In genomic region chr3:123960791-123961507, GRCh38 we compare ENCODE assay signal across 1 cellular context.
TF ChIP-seq lines count a peak whose summit lies in the region.

A gene with protein sequence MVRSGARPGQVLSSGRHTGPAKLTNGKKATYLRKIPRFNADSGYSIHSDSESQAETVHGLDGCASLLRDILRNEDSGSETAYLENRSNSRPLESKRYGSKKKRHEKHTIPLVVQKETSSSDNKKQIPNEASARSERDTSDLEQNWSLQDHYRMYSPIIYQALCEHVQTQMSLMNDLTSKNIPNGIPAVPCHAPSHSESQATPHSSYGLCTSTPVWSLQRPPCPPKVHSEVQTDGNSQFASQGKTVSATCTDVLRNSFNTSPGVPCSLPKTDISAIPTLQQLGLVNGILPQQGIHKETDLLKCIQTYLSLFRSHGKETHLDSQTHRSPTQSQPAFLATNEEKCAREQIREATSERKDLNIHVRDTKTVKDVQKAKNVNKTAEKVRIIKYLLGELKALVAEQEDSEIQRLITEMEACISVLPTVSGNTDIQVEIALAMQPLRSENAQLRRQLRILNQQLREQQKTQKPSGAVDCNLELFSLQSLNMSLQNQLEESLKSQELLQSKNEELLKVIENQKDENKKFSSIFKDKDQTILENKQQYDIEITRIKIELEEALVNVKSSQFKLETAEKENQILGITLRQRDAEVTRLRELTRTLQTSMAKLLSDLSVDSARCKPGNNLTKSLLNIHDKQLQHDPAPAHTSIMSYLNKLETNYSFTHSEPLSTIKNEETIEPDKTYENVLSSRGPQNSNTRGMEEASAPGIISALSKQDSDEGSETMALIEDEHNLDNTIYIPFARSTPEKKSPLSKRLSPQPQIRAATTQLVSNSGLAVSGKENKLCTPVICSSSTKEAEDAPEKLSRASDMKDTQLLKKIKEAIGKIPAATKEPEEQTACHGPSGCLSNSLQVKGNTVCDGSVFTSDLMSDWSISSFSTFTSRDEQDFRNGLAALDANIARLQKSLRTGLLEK (minus strand): TSS chr3:123961229. CDS start chr3:123961173, 56 bp downstream.

TF ChIP-seq in H1, 55 proteins besides CTCF, POLR2A, EP300 and RAD21 (continued from another document):
- no peak for TF ChIP-seq ZNF274 (IDR thresholded peaks at IDR 0.05; ENCODE audit: borderline replicate concordance, extremely low read depth, low read length)
- TF ChIP-seq GABPA (IDR thresholded peaks at IDR 0.05; ENCODE audit: borderline replicate concordance, insufficient read depth, low read length): peak; percentile 90
- TF ChIP-seq RFX5 (IDR thresholded peaks at IDR 0.05; ENCODE audit: borderline replicate concordance, low read depth, low read length): no peak
- no peak for TF ChIP-seq SP2 (IDR thresholded peaks at IDR 0.05; ENCODE audit: low read length)
- TF ChIP-seq POU5F1 (IDR thresholded peaks at IDR 0.05; ENCODE audit: low read depth, low read length): no peak
- peak; percentile 99 for TF ChIP-seq ASH2L (IDR thresholded peaks at IDR 0.05; ENCODE audit: low read length)
- TF ChIP-seq RBBP5 (IDR thresholded peaks at IDR 0.05; ENCODE audit: borderline replicate concordance, low read depth, low read length): peak; percentile 92
- TF ChIP-seq E2F6 (IDR thresholded peaks at IDR 0.05): peak; percentile 63; the same call in 1 of the 2 replicates
- TF ChIP-seq PHF8 (conservative IDR thresholded peaks at IDR 0.05; ENCODE audit: low read depth, low read length): peak; percentile 92
- TF ChIP-seq MAFK (IDR thresholded peaks at IDR 0.05; ENCODE audit: low read depth, low read length): no peak
- TF ChIP-seq YY1 (IDR thresholded peaks at IDR 0.05; ENCODE audit: low read depth, low read length): no peak; the same call in 1 of the 2 replicates
- peak; percentile 78 for TF ChIP-seq TAF7 (optimal IDR thresholded peaks at IDR 0.05; ENCODE audit: borderline replicate concordance, low read depth, low read length)
- no peak for TF ChIP-seq HDAC6 (IDR thresholded peaks at IDR 0.05; ENCODE audit: low read depth, low read length)
- peak; percentile 38 for TF ChIP-seq KDM4A (IDR thresholded peaks at IDR 0.05; ENCODE audit: low read depth, low read length, severe bottlenecking)
- no peak for TF ChIP-seq USF2 (IDR thresholded peaks at IDR 0.05; ENCODE audit: low read length)
- TF ChIP-seq BRCA1 (IDR thresholded peaks at IDR 0.05; ENCODE audit: low read depth, low read length): no peak
- TF ChIP-seq SP4 (IDR thresholded peaks at IDR 0.05; ENCODE audit: low read length): no peak
- TF ChIP-seq CHD7 (IDR thresholded peaks at IDR 0.05; ENCODE audit: insufficient replicate concordance, low read length): no peak
- no peak for TF ChIP-seq TCF12 (IDR thresholded peaks at IDR 0.05; ENCODE audit: low read depth, low read length)
- no peak for TF ChIP-seq JUND (IDR thresholded peaks at IDR 0.05; ENCODE audit: low read length)
- TF ChIP-seq HDAC2 (IDR thresholded peaks at IDR 0.05; ENCODE audit: borderline replicate concordance in 1 of 2, low read depth in 2 of 2, low read length in 2 of 2): no peak
- 0 out of 2 replicates have a peak, but pooled peaks have one; percentile 49 for TF ChIP-seq EGR1 (IDR thresholded peaks at IDR 0.05; ENCODE audit: borderline replicate concordance, low read depth, low read length)
- peak; percentile 49 to 65; a peak in 2 of 4 replicates for TF ChIP-seq SIN3A (conservative IDR thresholded peaks at IDR 0.05 in 1 of 2, IDR thresholded peaks at IDR 0.05 in 1 of 2; ENCODE audit: low read depth in 1 of 2, low read length in 2 of 2)
- no peak for TF ChIP-seq CBX8 (IDR thresholded peaks at IDR 0.05; ENCODE audit: borderline replicate concordance, low read depth, low read length)
- no peak for TF ChIP-seq RNF2 (IDR thresholded peaks at IDR 0.05; ENCODE audit: borderline replicate concordance, low read depth, low read length, missing control alignments, poor library complexity, severe bottlenecking)
- no peak for TF ChIP-seq SIRT6 (IDR thresholded peaks at IDR 0.05; ENCODE audit: low read length)
- no peak for TF ChIP-seq EZH2 (IDR thresholded peaks at IDR 0.05; ENCODE audit: low read depth, low read length, severe bottlenecking)
- no peak for TF ChIP-seq ATF2 (IDR thresholded peaks at IDR 0.05; ENCODE audit: low read length)
- no peak for TF ChIP-seq KDM1A (IDR thresholded peaks at IDR 0.05; ENCODE audit: borderline replicate concordance, low read length)
- TF ChIP-seq CTBP2 (IDR thresholded peaks at IDR 0.05; ENCODE audit: borderline replicate concordance, insufficient read depth, insufficient read length, low read length): no peak
- TF ChIP-seq SRF (IDR thresholded peaks at IDR 0.05; ENCODE audit: low read depth, low read length): no peak
- no peak for TF ChIP-seq NANOG (IDR thresholded peaks at IDR 0.05; ENCODE audit: insufficient read depth, low read depth, low read length, poor library complexity, severe bottlenecking)
- no peak for TF ChIP-seq BACH1 (IDR thresholded peaks at IDR 0.05; ENCODE audit: low read length)
- no peak for TF ChIP-seq GTF2F1 (IDR thresholded peaks at IDR 0.05; ENCODE audit: borderline replicate concordance, low read depth, low read length)
- TF ChIP-seq KDM5A (IDR thresholded peaks at IDR 0.05; ENCODE audit: low read length): no peak
- peak; percentile 85 for TF ChIP-seq TBP (IDR thresholded peaks at IDR 0.05; ENCODE audit: low read depth, low read length)
- no peak for TF ChIP-seq SUZ12 (IDR thresholded peaks at IDR 0.05; ENCODE audit: low read length)
- peak; percentile 95 for TF ChIP-seq TAF1 (IDR thresholded peaks at IDR 0.05; ENCODE audit: low read depth, low read length)
- TF ChIP-seq SIX5 (IDR thresholded peaks at IDR 0.05; ENCODE audit: low read depth, low read length): no peak
- no peak for TF ChIP-seq RXRA (IDR thresholded peaks at IDR 0.05; ENCODE audit: insufficient read depth, low read depth, low read length)
- TF ChIP-seq BCL11A (IDR thresholded peaks at IDR 0.05; ENCODE audit: low read depth in 2 of 2, low read length in 2 of 2): no peak
- no peak for TF ChIP-seq FOSL1 (IDR thresholded peaks at IDR 0.05; ENCODE audit: insufficient read depth, low read depth, low read length)
- no peak for TF ChIP-seq SAP30 (IDR thresholded peaks at IDR 0.05; ENCODE audit: insufficient read depth, insufficient replicate concordance, low read length)
- peak; percentile 45; the same call in 1 of the 2 replicates for TF ChIP-seq CREB1 (IDR thresholded peaks at IDR 0.05)
- TF ChIP-seq ATF3 (IDR thresholded peaks at IDR 0.05; ENCODE audit: insufficient read depth, low read depth, low read length): no peak
- TF ChIP-seq CEBPB (IDR thresholded peaks at IDR 0.05; ENCODE audit: low read depth, low read length): peak; percentile 23; the same call in 1 of the 2 replicates
- TF ChIP-seq NRF1 (IDR thresholded peaks at IDR 0.05; ENCODE audit: low read depth, low read length): no peak
